In genomic region chr15:75095594-75095993, GRCh38 we compare ENCODE assay signal across 16 cellular contexts.
A peak's percentile ranks its signal among the peaks of the same experiment; 100 is the strongest.
DNase-seq lines count a peak whose midpoint lies in the region; ATAC-seq, FAIRE-seq and TF ChIP-seq lines count a peak whose summit lies in the region.
"Had no signal": no experiment of that assay in that cellular context is flagged by ENCODE, and none has a peak within 500 bp of the region (broad histone marks: within the 10 kb centered on the region; RNA-seq: fewer than 3 reads in every experiment).

No MANE protein-coding gene starts in this region.

- H3K9me3 ChIP-seq in GM12878 (replicated peaks; ENCODE audit: control insufficient read depth, insufficient read depth, low read length) = peaks cover 9% of the 10 kb centered on the region
- H3K9me3 ChIP-seq: suprapubic skin had no signal

- SMC1A ChIA-PET in GM12878 (lab: Charles Lee; ENCODE audit: uncharacterized antibody, unreplicated experiment) = interaction anchor here (0.7 to 8.6 kb wide), 17 partner anchors 9 to 109 kb away, joined by 3 to 97 read pairs (median 4); partner anchors contain the start of gene C15orf39

- no peaks in the 10 kb centered on the region for H3K9me3 Mint-ChIP-seq in natural killer cell treated with Interleukin-12 subunit alpha and Interleukin-12 subunit beta and Interleukin-15 and Interleukin-18, amount 100 ng/mL, for 72 hours

- DNase-seq in GM12878 (ENCODE audit: low read depth, low spot score) = peak; percentile 89
- no peak for DNase-seq in OCI-M1 (lab: John Stamatoyannopoulos, UW)
- no peak for DNase-seq in natural killer cell treated with Interleukin-12 subunit alpha and Interleukin-12 subunit beta and Interleukin-15 and Interleukin-18, amount 100 ng/mL, for 72 hours (ENCODE audit: low spot score)
- DNase-seq in left lobe of liver (ENCODE audit: low spot score) = no peak
- no peak for DNase-seq in NCI-H2227 (lab: John Stamatoyannopoulos, UW; ENCODE audit: unreplicated experiment)
- DNase-seq: activated CD4-positive, alpha-beta T cell treated with anti-CD3 and anti-CD28 coated beads for 4 hours; activated naive CD8-positive, alpha-beta T cell treated with anti-CD3 and anti-CD28 coated beads, Interleukin-2, amount 10 ng/mL, durations not matched to agents 7 days and 5 days; naive thymus-derived CD4-positive, alpha-beta T cell; NCI-H187; NCI-H69; stimulated activated CD4-positive, alpha-beta T cell treated with anti-CD3 and anti-CD28 coated beads, Interleukin-15, amount 100 ng/mL, for 24 hours had no signal

- peak overlapping the region; percentile 32; the same call in 1 of the 2 replicates for H3K4me2 ChIP-seq in GM12878 (ENCODE audit: control insufficient read depth, insufficient read depth)

- H3K27me3 ChIP-seq in GM12878 (replicated peaks in 1 of 2; ENCODE audit: control insufficient read depth in 2 of 2, insufficient read depth in 2 of 2, low read length in 1 of 2) = no peaks in the 10 kb centered on the region
- H3K27me3 ChIP-seq: cardiac muscle cell, suprapubic skin had no signal

- RAD21 ChIA-PET in GM12878 (lab: Charles Lee; ENCODE audit: unreplicated experiment) = interaction anchor here (1.1 to 3.7 kb wide), 10 partner anchors 10 to 108 kb away, joined by 3 to 36 read pairs (median 16); partner anchors contain the start of gene C15orf39

- H3K4me1 ChIP-seq in GM12878 (ENCODE audit: control insufficient read depth, insufficient read depth, low read length) = peaks cover 19% of the 10 kb centered on the region
- H3K4me1 ChIP-seq: suprapubic skin had no signal

- peak; percentile 44 for FAIRE-seq in GM12878 (lab: Jason Lieb, UNC)

- no peak overlapping the region for H3K9ac ChIP-seq in GM12878 (ENCODE audit: control insufficient read depth, insufficient read depth, low read length)

- POLR2A ChIA-PET in GM12878 (lab: Charles Lee) = interaction anchor here (1.1 to 5.4 kb wide), 11 partner anchors 10 to 109 kb away, joined by 3 to 46 read pairs (median 8); partner anchors contain the start of gene C15orf39

- H3K4me3 ChIP-seq in GM12878 = no peak overlapping the region
- H3K4me3 ChIP-seq: cardiac muscle cell, suprapubic skin had no signal

- BruUV-seq in GM12878 (replicated peaks; lab: Mats Ljungman, UMichigan) = TSS peak; percentile 61

- TF ChIP-seq CTCF in GM12878 (IDR thresholded peaks at IDR 0.05 in 2 of 3, conservative IDR thresholded peaks at IDR 0.05 in 1 of 3; ENCODE audit: control insufficient read depth in 2 of 3, extremely low read depth in 1 of 3, insufficient read depth in 1 of 3, low read depth in 3 of 3, low read length in 3 of 3) = no peak

- TF ChIP-seq POLR2A in GM12878 (IDR thresholded peaks at IDR 0.05; ENCODE audit: low read depth, low read length) = no peak

- no peak overlapping the region for H3K4me3 Mint-ChIP-seq in natural killer cell treated with Interleukin-12 subunit alpha and Interleukin-12 subunit beta and Interleukin-15 and Interleukin-18, amount 100 ng/mL, for 72 hours
- H3K4me3 Mint-ChIP-seq: activated naive CD8-positive, alpha-beta T cell treated with anti-CD3 and anti-CD28 coated beads, Interleukin-2, amount 10 ng/mL, durations not matched to agents 7 days and 5 days; naive thymus-derived CD4-positive, alpha-beta T cell had no signal

- H4K20me1 ChIP-seq in GM12878 (ENCODE audit: control insufficient read depth, insufficient read depth) = no peaks in the 10 kb centered on the region

- peaks cover 9 to 16% of the 10 kb centered on the region in 2 donors for H3K4me1 Mint-ChIP-seq in natural killer cell treated with Interleukin-12 subunit alpha and Interleukin-12 subunit beta and Interleukin-15 and Interleukin-18, amount 100 ng/mL, for 72 hours (ENCODE audit: low read depth in 2 of 2)
- H3K4me1 Mint-ChIP-seq: activated naive CD8-positive, alpha-beta T cell treated with anti-CD3 and anti-CD28 coated beads, Interleukin-2, amount 10 ng/mL, durations not matched to agents 7 days and 5 days had no signal

- H3K27ac ChIP-seq in GM12878 (ENCODE audit: control insufficient read depth, insufficient read depth) = peak overlapping the region; percentile 80
- H3K27ac ChIP-seq: cardiac muscle cell, suprapubic skin had no signal

- H2AFZ ChIP-seq in GM12878 (ENCODE audit: control insufficient read depth, low read depth, low read length) = no peak overlapping the region

- in situ Hi-C loops in GM12878 (cut with MboI) = no loop called here

- no peaks in the 10 kb centered on the region for H3K79me2 ChIP-seq in GM12878 (ENCODE audit: control insufficient read depth, insufficient read depth, low read length)

- under 1% methylated on average over 4 of the region's 4 CpGs for WGBS in GM12878 (ENCODE audit: insufficient coverage, insufficient replicate concordance, low lambda C conversion rate, missing lambda C conversion rate)

- CTCF ChIA-PET in GM12878 (lab: Yijun Ruan, JAX) = interaction anchor here (0.7 to 2.0 kb wide), 12 partner anchors 10 to 109 kb away, joined by 3 to 9 read pairs (median 4); partner anchors contain the start of gene C15orf39

- H3K36me3 ChIP-seq in GM12878 (ENCODE audit: control insufficient read depth in 2 of 2, insufficient read depth in 2 of 2, low read length in 1 of 2) = no peaks in the 10 kb centered on the region
- H3K36me3 ChIP-seq: cardiac muscle cell, suprapubic skin had no signal

- intact Hi-C loops in GM12878 (cut with micrococcal nuclease; ENCODE audit: unreplicated experiment) = loop anchor here (1.0 to 2.0 kb wide), 7 partner anchors 10 to 109 kb away; no protein-coding TSS in a partner anchor

- no peaks in the 10 kb centered on the region for H3K27me3 Mint-ChIP-seq in natural killer cell treated with Interleukin-12 subunit alpha and Interleukin-12 subunit beta and Interleukin-15 and Interleukin-18, amount 100 ng/mL, for 72 hours
- H3K27me3 Mint-ChIP-seq: activated naive CD8-positive, alpha-beta T cell treated with anti-CD3 and anti-CD28 coated beads, Interleukin-2, amount 10 ng/mL, durations not matched to agents 7 days and 5 days had no signal

- TF ChIP-seq RAD21 in GM12878 (IDR thresholded peaks at IDR 0.05; ENCODE audit: insufficient read depth, low read depth, low read length) = peak; percentile 38; the same call in 1 of the 2 replicates

- TF ChIP-seq EP300 in GM12878 (IDR thresholded peaks at IDR 0.05; ENCODE audit: borderline replicate concordance in 1 of 2, control insufficient read depth in 1 of 2, low read depth in 2 of 2, low read length in 2 of 2) = peak in 1 of 2 experiments; percentile 47; a peak in 3 of 4 replicates

- peak; percentile 42 for ATAC-seq in GM18861 (IDR thresholded peaks at IDR 0.05; ENCODE audit: unreplicated experiment)
- ATAC-seq in GM21619 (IDR thresholded peaks at IDR 0.05; ENCODE audit: unreplicated experiment) = peak; percentile 57
- ATAC-seq in HG03108 (IDR thresholded peaks at IDR 0.05; ENCODE audit: unreplicated experiment) = peak; percentile 53
- ATAC-seq in GM12878 = peak; percentile 73
- no peak for ATAC-seq in natural killer cell treated with Interleukin-12 subunit alpha and Interleukin-12 subunit beta and Interleukin-15 and Interleukin-18, amount 100 ng/mL, for 72 hours
- ATAC-seq in left lobe of liver = no peak
- ATAC-seq: naive thymus-derived CD4-positive, alpha-beta T cell had no signal

- H3K27ac Mint-ChIP-seq in natural killer cell treated with Interleukin-12 subunit alpha and Interleukin-12 subunit beta and Interleukin-15 and Interleukin-18, amount 100 ng/mL, for 72 hours = no peak overlapping the region
- H3K27ac Mint-ChIP-seq: activated naive CD8-positive, alpha-beta T cell treated with anti-CD3 and anti-CD28 coated beads, Interleukin-2, amount 10 ng/mL, durations not matched to agents 7 days and 5 days; naive thymus-derived CD4-positive, alpha-beta T cell had no signal

- no peaks in the 10 kb centered on the region for H3K36me3 Mint-ChIP-seq in natural killer cell treated with Interleukin-12 subunit alpha and Interleukin-12 subunit beta and Interleukin-15 and Interleukin-18, amount 100 ng/mL, for 72 hours

TF ChIP-seq in GM12878, 131 proteins besides CTCF, POLR2A, EP300 and RAD21 (continues in another document):
- TF ChIP-seq GATAD2B (conservative IDR thresholded peaks at IDR 0.05; ENCODE audit: low read depth) = 0 out of 2 replicates have a peak, but pooled peaks have one; percentile 36
- TF ChIP-seq SUZ12 (IDR thresholded peaks at IDR 0.05; ENCODE audit: unreplicated experiment) = no peak
- no peak for TF ChIP-seq RAD51 (IDR thresholded peaks at IDR 0.05)
- TF ChIP-seq BCL11A (IDR thresholded peaks at IDR 0.05; ENCODE audit: low read depth, low read length) = peak; percentile 78; the same call in 1 of the 2 replicates
- peak; percentile 37 for TF ChIP-seq SP1 (IDR thresholded peaks at IDR 0.05; ENCODE audit: low read depth, low read length)
- TF ChIP-seq ATF7 (IDR thresholded peaks at IDR 0.05; ENCODE audit: low read depth) = peak; percentile 71
- TF ChIP-seq HDAC2 (IDR thresholded peaks at IDR 0.05) = no peak
- TF ChIP-seq, protein P1, sequence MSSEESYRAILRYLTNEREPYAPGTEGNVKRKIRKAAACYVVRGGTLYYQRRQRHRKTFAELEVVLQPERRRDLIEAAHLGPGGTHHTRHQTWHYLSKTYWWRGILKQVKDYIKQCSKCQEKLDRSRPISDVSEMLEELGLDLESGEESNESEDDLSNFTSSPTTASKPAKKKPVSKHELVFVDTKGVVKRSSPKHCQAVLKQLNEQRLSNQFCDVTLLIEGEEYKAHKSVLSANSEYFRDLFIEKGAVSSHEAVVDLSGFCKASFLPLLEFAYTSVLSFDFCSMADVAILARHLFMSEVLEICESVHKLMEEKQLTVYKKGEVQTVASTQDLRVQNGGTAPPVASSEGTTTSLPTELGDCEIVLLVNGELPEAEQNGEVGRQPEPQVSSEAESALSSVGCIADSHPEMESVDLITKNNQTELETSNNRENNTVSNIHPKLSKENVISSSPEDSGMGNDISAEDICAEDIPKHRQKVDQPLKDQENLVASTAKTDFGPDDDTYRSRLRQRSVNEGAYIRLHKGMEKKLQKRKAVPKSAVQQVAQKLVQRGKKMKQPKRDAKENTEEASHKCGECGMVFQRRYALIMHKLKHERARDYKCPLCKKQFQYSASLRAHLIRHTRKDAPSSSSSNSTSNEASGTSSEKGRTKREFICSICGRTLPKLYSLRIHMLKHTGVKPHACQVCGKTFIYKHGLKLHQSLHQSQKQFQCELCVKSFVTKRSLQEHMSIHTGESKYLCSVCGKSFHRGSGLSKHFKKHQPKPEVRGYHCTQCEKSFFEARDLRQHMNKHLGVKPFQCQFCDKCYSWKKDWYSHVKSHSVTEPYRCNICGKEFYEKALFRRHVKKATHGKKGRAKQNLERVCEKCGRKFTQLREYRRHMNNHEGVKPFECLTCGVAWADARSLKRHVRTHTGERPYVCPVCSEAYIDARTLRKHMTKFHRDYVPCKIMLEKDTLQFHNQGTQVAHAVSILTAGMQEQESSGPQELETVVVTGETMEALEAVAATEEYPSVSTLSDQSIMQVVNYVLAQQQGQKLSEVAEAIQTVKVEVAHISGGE (CRISPR knock-in tag; IDR thresholded peaks at IDR 0.05) = no peak

Comparison
In these comparisons a context has a peak if more than half of its experiments do, and no peak if none do; other contexts are left out.
1. ATAC-seq: peak in GM18861 (single experiment), GM21619 (single experiment), HG03108 (single experiment) and GM12878 (single experiment); none in natural killer cell treated with Interleukin-12 subunit alpha and Interleukin-12 subunit beta and Interleukin-15 and Interleukin-18, amount 100 ng/mL, for 72 hours (0 of 2) and left lobe of liver (single experiment).